In the genomic region with DNA sequence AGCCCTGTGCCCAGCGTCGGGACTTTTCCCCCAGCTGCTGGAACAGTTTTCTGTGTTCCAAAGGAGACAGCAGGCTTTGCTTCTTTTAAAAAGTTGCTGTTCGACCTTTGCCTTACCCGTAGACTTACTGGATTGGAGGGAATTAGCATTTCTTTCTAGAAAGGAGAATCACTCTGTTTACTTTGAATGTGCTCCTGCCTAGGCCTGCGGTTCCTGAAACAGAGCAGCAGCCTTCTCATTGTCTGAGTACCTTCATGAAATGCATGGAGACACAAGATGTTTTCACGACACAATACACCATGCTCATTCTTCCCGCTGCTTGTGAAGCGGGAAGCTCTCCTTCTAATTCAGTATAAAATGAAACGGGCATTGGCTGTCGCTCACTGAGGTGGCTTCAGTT, we compare ENCODE assay signal across 28 cellular contexts.
"Had no signal": no experiment of that assay in that cellular context is flagged by ENCODE, and none has a peak within 500 bp of the region (broad histone marks: within the 10 kb centered on the region; RNA-seq: fewer than 3 reads in every experiment).

No MANE protein-coding gene starts in this region.

- H3K27ac ChIP-seq: brain microvascular endothelial cell, cardiac muscle cell, Peyer's patch, RWPE1, SJCRH30, WERI-Rb-1 had no signal

- H3K36me3 ChIP-seq: brain microvascular endothelial cell, cardiac muscle cell, Peyer's patch, SJCRH30, WERI-Rb-1 had no signal

- H3K4me1 Mint-ChIP-seq: activated naive CD4-positive, alpha-beta T cell treated with anti-CD3 and anti-CD28 coated beads, Interleukin-2, amount 10 ng/mL, durations not matched to agents 7 days and 5 days had no signal

- H3K4me2 ChIP-seq: SK-N-SH had no signal

- H3K27me3 Mint-ChIP-seq: activated CD8-positive, alpha-beta T cell treated with anti-CD3 and anti-CD28 coated beads for 36 hours; activated naive CD4-positive, alpha-beta T cell treated with anti-CD3 and anti-CD28 coated beads, Interleukin-2, amount 10 ng/mL, durations not matched to agents 7 days and 5 days; activated naive CD8-positive, alpha-beta T cell treated with anti-CD3 and anti-CD28 coated beads for 36 hours had no signal

- H3K9me3 ChIP-seq: Peyer's patch, SJCRH30, SK-N-SH had no signal

- H3K9ac ChIP-seq: SK-N-SH had no signal

- H3K4me3 Mint-ChIP-seq: activated CD8-positive, alpha-beta T cell treated with anti-CD3 and anti-CD28 coated beads for 36 hours; activated naive CD4-positive, alpha-beta T cell treated with anti-CD3 and anti-CD28 coated beads, Interleukin-2, amount 10 ng/mL, durations not matched to agents 7 days and 5 days; activated naive CD8-positive, alpha-beta T cell treated with anti-CD3 and anti-CD28 coated beads for 36 hours; activated T-cell treated with anti-CD3 and anti-CD28 coated beads, Interleukin-2, amount 50 U/mL, for 72 hours had no signal

- DNase-seq: activated CD4-positive, alpha-beta T cell treated with anti-CD3 and anti-CD28 coated beads for 4 hours; activated CD8-positive, alpha-beta memory T cell treated with anti-CD3 and anti-CD28 coated beads, Interleukin-2, amount 50 U/mL, for 4 hours; activated CD8-positive, alpha-beta T cell treated with anti-CD3 and anti-CD28 coated beads for 36 hours; activated gamma-delta T cell treated with Interleukin-2 at 50 U/mL for 16 hours; activated naive CD4-positive, alpha-beta T cell treated with anti-CD3 and anti-CD28 coated beads, Interleukin-2, amount 10 ng/mL, durations not matched to agents 7 days and 5 days; activated naive CD8-positive, alpha-beta T cell treated with anti-CD3 and anti-CD28 coated beads for 36 hours; activated T-cell treated with anti-CD3 and anti-CD28 coated beads, Interleukin-2, amount 50 U/mL, for 72 hours; brain microvascular endothelial cell; Karpas-422; MM.1S; NCI-H1105 treated with DMSO at 0.1 percent for 48 hours; NCI-H146; NCI-H187 treated with DMSO at 0.1 percent for 48 hours; NCI-H2081 treated with DMSO at 0.1 percent for 48 hours; NCI-H2171 treated with DMSO at 0.1 percent for 48 hours; NCI-H226; NCI-H526; NCI-H774; Peyer's patch; Right ventricle myocardium superior; SJCRH30; SK-N-SH; T-helper 1 cell; WERI-Rb-1 had no signal

- ATAC-seq: activated CD4-positive, CD25-positive, alpha-beta regulatory T cell treated with anti-CD3 and anti-CD28 coated beads, Interleukin-2, amount 50 U/mL, for 24 hours; activated CD8-positive, alpha-beta T cell treated with anti-CD3 and anti-CD28 coated beads for 36 hours; activated T-cell treated with anti-CD3 and anti-CD28 coated beads, Interleukin-2, amount 50 U/mL, for 72 hours had no signal

- H3K4me1 ChIP-seq: Peyer's patch, SJCRH30 had no signal

- H3K9me3 Mint-ChIP-seq: activated CD8-positive, alpha-beta T cell treated with anti-CD3 and anti-CD28 coated beads for 36 hours; activated naive CD4-positive, alpha-beta T cell treated with anti-CD3 and anti-CD28 coated beads, Interleukin-2, amount 10 ng/mL, durations not matched to agents 7 days and 5 days; activated naive CD8-positive, alpha-beta T cell treated with anti-CD3 and anti-CD28 coated beads for 36 hours; activated T-cell treated with anti-CD3 and anti-CD28 coated beads, Interleukin-2, amount 50 U/mL, for 72 hours; activated T-helper 2 cell treated with anti-CD3 and anti-CD28 coated beads, Interferon-gamma antibody, Interleukin-2, Interleukin-4, amounts not matched to agents 10 μg/mL and 5 μg/mL and 100 μg/mL, durations not matched to agents 14 hours and 24 hours and 36 hours had no signal

- H3K27me3 ChIP-seq: brain microvascular endothelial cell, cardiac muscle cell, Peyer's patch, SJCRH30 had no signal

- H3K4me3 ChIP-seq: cardiac muscle cell, Peyer's patch, SJCRH30 had no signal

- H3K27ac Mint-ChIP-seq: activated CD8-positive, alpha-beta T cell treated with anti-CD3 and anti-CD28 coated beads for 36 hours; activated naive CD4-positive, alpha-beta T cell treated with anti-CD3 and anti-CD28 coated beads, Interleukin-2, amount 10 ng/mL, durations not matched to agents 7 days and 5 days; activated naive CD8-positive, alpha-beta T cell treated with anti-CD3 and anti-CD28 coated beads for 36 hours; activated T-cell treated with anti-CD3 and anti-CD28 coated beads, Interleukin-2, amount 50 U/mL, for 72 hours; activated T-helper 2 cell treated with anti-CD3 and anti-CD28 coated beads, Interferon-gamma antibody, Interleukin-2, Interleukin-4, amounts not matched to agents 10 μg/mL and 5 μg/mL and 100 μg/mL, durations not matched to agents 14 hours and 24 hours and 36 hours had no signal
